22 cellular contexts compared by ENCODE assay signal in the genomic region with DNA sequence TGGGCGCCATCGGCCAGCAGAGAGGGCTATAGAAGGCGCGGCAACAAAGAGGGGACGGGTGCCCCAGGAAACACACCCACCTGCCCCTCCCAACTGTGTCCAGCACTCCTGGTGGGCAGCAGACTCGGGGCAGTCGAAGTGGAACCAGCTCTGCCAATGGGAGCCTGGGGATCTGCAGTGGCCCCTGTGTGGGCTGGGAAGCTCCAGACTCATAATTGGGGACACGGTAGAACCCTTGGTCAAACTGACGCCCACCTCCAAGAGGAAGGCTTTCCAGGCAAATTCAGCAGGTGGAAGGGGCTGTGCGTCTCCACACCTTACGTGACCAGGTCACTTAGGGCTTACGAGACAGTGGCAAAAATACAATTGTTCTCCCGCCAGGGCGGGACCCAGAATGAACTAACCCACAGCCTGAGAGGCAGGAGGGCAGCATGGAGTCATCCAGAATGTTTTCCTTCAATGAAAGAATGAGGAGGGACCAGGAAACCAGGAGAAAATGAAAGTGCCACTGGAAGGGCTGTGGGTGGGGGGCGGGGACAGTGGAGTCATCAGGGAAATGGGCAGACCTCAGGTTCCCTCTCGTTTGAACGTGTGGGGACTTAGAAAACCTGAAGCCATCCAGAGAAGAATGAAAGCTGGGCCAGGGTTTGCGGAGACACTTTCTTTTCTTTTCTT. TPM values are rescaled to one million over a fixed set of nuclear protein-coding genes. Genes with fewer than 3 reads are reported as not detected.
DNase-seq lines count a peak whose midpoint lies in the region; ATAC-seq and TF ChIP-seq lines count a peak whose summit lies in the region.
"Had no signal": no experiment of that assay in that cellular context is flagged by ENCODE, and none has a peak within 500 bp of the region (broad histone marks: within the 10 kb centered on the region; RNA-seq: fewer than 3 reads in every experiment).

No MANE protein-coding gene starts in this region.

- no peak overlapping the region for H3K27ac ChIP-seq in lung (ENCODE audit: low read depth in 1 of 2, low read length in 1 of 2)
- H3K27ac ChIP-seq: BLaER1, esophagus squamous epithelium, psoas muscle had no signal

- no peaks in the 10 kb centered on the region for H3K9me3 Mint-ChIP-seq in activated T-cell treated with anti-CD3 and anti-CD28 coated beads, Interleukin-2, amount 50 U/mL, for 24 hours
- no peaks in the 10 kb centered on the region for H3K9me3 Mint-ChIP-seq in activated T-cell treated with anti-CD3 and anti-CD28 coated beads, Interleukin-2, amount 50 U/mL, for 4 hours
- no peaks in the 10 kb centered on the region for H3K9me3 Mint-ChIP-seq in activated CD8-positive, alpha-beta memory T cell treated with anti-CD3 and anti-CD28 coated beads, Interleukin-2, amount 10 ng/mL, durations not matched to agents 7 days and 5 days (ENCODE audit: low read depth)
- H3K9me3 Mint-ChIP-seq in type B pancreatic cell = no peaks in the 10 kb centered on the region
- H3K9me3 Mint-ChIP-seq: activated naive CD4-positive, alpha-beta T cell treated with anti-CD3 and anti-CD28 coated beads for 36 hours had no signal

- H3K9me3 ChIP-seq in lung (ENCODE audit: control insufficient read depth in 2 of 2, insufficient read depth in 1 of 2, low read length in 1 of 2) = no peaks in the 10 kb centered on the region
- H3K9me3 ChIP-seq: BLaER1, esophagus squamous epithelium, psoas muscle had no signal

- H3K27ac Mint-ChIP-seq in activated T-cell treated with anti-CD3 and anti-CD28 coated beads, Interleukin-2, amount 50 U/mL, for 24 hours = no peak overlapping the region
- no peak overlapping the region for H3K27ac Mint-ChIP-seq in activated CD8-positive, alpha-beta memory T cell treated with anti-CD3 and anti-CD28 coated beads, Interleukin-2, amount 10 ng/mL, durations not matched to agents 7 days and 5 days
- no peak overlapping the region for H3K27ac Mint-ChIP-seq in type B pancreatic cell
- H3K27ac Mint-ChIP-seq: activated naive CD4-positive, alpha-beta T cell treated with anti-CD3 and anti-CD28 coated beads for 36 hours had no signal

- CTCF ChIA-PET in activated CD8-positive, alpha-beta memory T cell treated with anti-CD3 and anti-CD28 coated beads, Interleukin-2, amount 10 ng/mL, durations not matched to agents 7 days and 5 days (lab: Charles Lee) = no interaction called here

- H3K27me3 ChIP-seq in lung (ENCODE audit: control insufficient read depth, insufficient read depth) = no peaks in the 10 kb centered on the region
- H3K27me3 ChIP-seq: BLaER1 had no signal

- TF ChIP-seq CTCF in lung (IDR thresholded peaks at IDR 0.05; ENCODE audit: control extremely low read depth, extremely low read depth) = no peak
- no peak for TF ChIP-seq CTCF in type B pancreatic cell (conservative IDR thresholded peaks at IDR 0.05)

- H3K4me1 Mint-ChIP-seq in activated T-cell treated with anti-CD3 and anti-CD28 coated beads, Interleukin-2, amount 50 U/mL, for 24 hours (ENCODE audit: low read depth) = no peaks in the 10 kb centered on the region
- no peaks in the 10 kb centered on the region for H3K4me1 Mint-ChIP-seq in activated T-cell treated with anti-CD3 and anti-CD28 coated beads, Interleukin-2, amount 50 U/mL, for 4 hours (ENCODE audit: low read depth)
- H3K4me1 Mint-ChIP-seq in activated CD8-positive, alpha-beta memory T cell treated with anti-CD3 and anti-CD28 coated beads, Interleukin-2, amount 10 ng/mL, durations not matched to agents 7 days and 5 days = no peaks in the 10 kb centered on the region
- H3K4me1 Mint-ChIP-seq in type B pancreatic cell (ENCODE audit: unreplicated experiment) = peaks cover 24% of the 10 kb centered on the region

- H3K4me1 ChIP-seq in lung (ENCODE audit: control insufficient read depth in 2 of 2, insufficient read depth in 2 of 2, low read length in 2 of 2) = peaks cover 0 to 2% of the 10 kb centered on the region in 2 donors
- H3K4me1 ChIP-seq: psoas muscle had no signal

- H3K36me3 ChIP-seq in lung (ENCODE audit: control insufficient read depth in 2 of 2, insufficient read depth in 2 of 2, low read length in 2 of 2) = no peaks in the 10 kb centered on the region
- H3K36me3 ChIP-seq: BLaER1, esophagus squamous epithelium had no signal

- H3K4me3 ChIP-seq in lung = no peak overlapping the region
- H3K4me3 ChIP-seq: BLaER1, esophagus squamous epithelium, psoas muscle had no signal

- DNase-seq in activated T-cell treated with anti-CD3 and anti-CD28 coated beads, Interleukin-2, amount 50 U/mL, for 24 hours = peak; percentile 8
- DNase-seq in activated T-cell treated with anti-CD3 and anti-CD28 coated beads, Interleukin-2, amount 50 U/mL, for 4 hours = no peak
- peak; percentile 31 for DNase-seq in activated CD8-positive, alpha-beta memory T cell treated with anti-CD3 and anti-CD28 coated beads, Interleukin-2, amount 10 ng/mL, durations not matched to agents 7 days and 5 days
- DNase-seq in lung (ENCODE audit: low spot score) (peak; percentile 21), type B pancreatic cell (ENCODE audit: extremely low spot score, unreplicated experiment) (peak; percentile 55), C1 segment of cervical spinal cord (lab: John Stamatoyannopoulos, UW) (no peak), NCI-H1417 treated with DMSO at 0.1 percent for 48 hours (lab: John Stamatoyannopoulos, UW) (no peak)
- DNase-seq in stimulated activated CD4-positive, alpha-beta T cell treated with anti-CD3 and anti-CD28 coated beads, Interleukin-2, amount 100 ng/mL, for 24 hours = no peak
- DNase-seq: activated CD4-positive, alpha-beta T cell treated with anti-CD3 and anti-CD28 coated beads for 48 hours; activated naive CD4-positive, alpha-beta T cell treated with anti-CD3 and anti-CD28 coated beads for 36 hours; activated T-cell treated with anti-CD3 and anti-CD28 coated beads for 4 hours; central memory CD4-positive, alpha-beta T cell; effector CD4-positive, alpha-beta T cell; esophagus squamous epithelium; left cardiac atrium; midbrain; NCI-H1436 treated with DMSO at 0.1 percent for 48 hours; NCI-H2171; psoas muscle; SHP77 treated with DMSO at 0.1 percent for 48 hours; T-helper 1 cell had no signal

- no peaks in the 10 kb centered on the region for H3K36me3 Mint-ChIP-seq in activated T-cell treated with anti-CD3 and anti-CD28 coated beads, Interleukin-2, amount 50 U/mL, for 24 hours (ENCODE audit: low read depth)
- no peaks in the 10 kb centered on the region for H3K36me3 Mint-ChIP-seq in activated T-cell treated with anti-CD3 and anti-CD28 coated beads, Interleukin-2, amount 50 U/mL, for 4 hours (ENCODE audit: insufficient read depth)
- no peaks in the 10 kb centered on the region for H3K36me3 Mint-ChIP-seq in activated CD8-positive, alpha-beta memory T cell treated with anti-CD3 and anti-CD28 coated beads, Interleukin-2, amount 10 ng/mL, durations not matched to agents 7 days and 5 days
- H3K36me3 Mint-ChIP-seq in type B pancreatic cell = no peaks in the 10 kb centered on the region

- no peak for ATAC-seq in activated T-cell treated with anti-CD3 and anti-CD28 coated beads, Interleukin-2, amount 50 U/mL, for 4 hours
- no peak for ATAC-seq in activated CD8-positive, alpha-beta memory T cell treated with anti-CD3 and anti-CD28 coated beads, Interleukin-2, amount 10 ng/mL, durations not matched to agents 7 days and 5 days
- ATAC-seq in lung (ENCODE audit: insufficient read depth, low FRiP score) = no peak
- ATAC-seq: left cardiac atrium, psoas muscle had no signal

- H3K27me3 Mint-ChIP-seq in activated T-cell treated with anti-CD3 and anti-CD28 coated beads, Interleukin-2, amount 50 U/mL, for 24 hours = peaks cover 15% of the 10 kb centered on the region
- H3K27me3 Mint-ChIP-seq in activated T-cell treated with anti-CD3 and anti-CD28 coated beads, Interleukin-2, amount 50 U/mL, for 4 hours (ENCODE audit: low read depth) = peaks cover 6% of the 10 kb centered on the region
- H3K27me3 Mint-ChIP-seq in activated CD8-positive, alpha-beta memory T cell treated with anti-CD3 and anti-CD28 coated beads, Interleukin-2, amount 10 ng/mL, durations not matched to agents 7 days and 5 days = no peaks in the 10 kb centered on the region
- H3K27me3 Mint-ChIP-seq in type B pancreatic cell = peaks cover 2% of the 10 kb centered on the region

- H3K4me3 Mint-ChIP-seq in activated T-cell treated with anti-CD3 and anti-CD28 coated beads, Interleukin-2, amount 50 U/mL, for 24 hours = no peak overlapping the region
- H3K4me3 Mint-ChIP-seq in activated T-cell treated with anti-CD3 and anti-CD28 coated beads, Interleukin-2, amount 50 U/mL, for 4 hours = no peak overlapping the region
- no peak overlapping the region for H3K4me3 Mint-ChIP-seq in activated CD8-positive, alpha-beta memory T cell treated with anti-CD3 and anti-CD28 coated beads, Interleukin-2, amount 10 ng/mL, durations not matched to agents 7 days and 5 days
- H3K4me3 Mint-ChIP-seq in type B pancreatic cell = no peak overlapping the region
- H3K4me3 Mint-ChIP-seq: activated naive CD4-positive, alpha-beta T cell treated with anti-CD3 and anti-CD28 coated beads for 36 hours had no signal

- 83 to 89% methylated on average over 18 of the region's 18 CpGs for WGBS in lung, 2 donors

RNA-seq across cellular contexts. Expression of a gene that starts 53.2 kb away (rescaled TPM):
- under 1 TPM; 0.11 to 0.48 (median 0.38) TPM for total RNA-seq in activated T-cell treated with anti-CD3 and anti-CD28 coated beads, Interleukin-2, amount 50 U/mL, for 4 hours
- total RNA-seq in activated CD8-positive, alpha-beta memory T cell treated with anti-CD3 and anti-CD28 coated beads, Interleukin-2, amount 10 ng/mL, durations not matched to agents 7 days and 5 days = not detected
- total RNA-seq in lung = 10 to 100 TPM; 42.7 to 55.4 TPM
- polyA plus RNA-seq in lung = 1 to 10 TPM; 3.0 to 9.0 TPM
- 25.9 and 49.4 TPM in 2 replicates for total RNA-seq in type B pancreatic cell (ENCODE audit: low replicate concordance)
- total RNA-seq: activated naive CD4-positive, alpha-beta T cell treated with anti-CD3 and anti-CD28 coated beads for 36 hours had no signal

Comparison
In these comparisons a context has a peak if more than half of its experiments do, and no peak if none do; other contexts are left out.
1. DNase-seq: peak in activated T-cell treated with anti-CD3 and anti-CD28 coated beads, Interleukin-2, amount 50 U/mL, for 24 hours (single experiment), activated CD8-positive, alpha-beta memory T cell treated with anti-CD3 and anti-CD28 coated beads, Interleukin-2, amount 10 ng/mL, durations not matched to agents 7 days and 5 days (single experiment), lung (single experiment) and type B pancreatic cell (single experiment); none in activated T-cell treated with anti-CD3 and anti-CD28 coated beads, Interleukin-2, amount 50 U/mL, for 4 hours (single experiment), stimulated activated CD4-positive, alpha-beta T cell treated with anti-CD3 and anti-CD28 coated beads, Interleukin-2, amount 100 ng/mL, for 24 hours (0 of 2), C1 segment of cervical spinal cord (0 of 14) and NCI-H1417 treated with DMSO at 0.1 percent for 48 hours (single experiment).
2. RNA of a gene that starts 53.2 kb away (total RNA-seq): 42.7 to 55.4 TPM in lung and 25.9 to 49.4 TPM in type B pancreatic cell; 0.11 to 0.48 TPM in activated T-cell treated with anti-CD3 and anti-CD28 coated beads, Interleukin-2, amount 50 U/mL, for 4 hours and not detected in activated CD8-positive, alpha-beta memory T cell treated with anti-CD3 and anti-CD28 coated beads, Interleukin-2, amount 10 ng/mL, durations not matched to agents 7 days and 5 days; every median in the first group is over 10 times any median in the second.